8 cellular contexts compared by ENCODE assay signal in genomic region chr21:41953249-41953830, GRCh38. TPM values are rescaled to one million over a fixed set of nuclear protein-coding genes. Genes with fewer than 3 reads are reported as not detected.
DNase-seq lines count a peak whose midpoint lies in the region; ATAC-seq and TF ChIP-seq lines count a peak whose summit lies in the region.

No MANE protein-coding gene starts in this region.

- peaks cover 17% of the 10 kb centered on the region for H3K4me1 ChIP-seq in OCI-LY7 (ENCODE audit: insufficient read depth, low read length, poor library complexity, severe bottlenecking)

- no peaks in the 10 kb centered on the region for H3K27me3 ChIP-seq in GM06990 (replicated peaks; ENCODE audit: control insufficient read depth, insufficient read depth, low read length)

- no peak overlapping the region for H3K27ac ChIP-seq in OCI-LY7 (ENCODE audit: low read depth, low read length, poor library complexity, severe bottlenecking)

- no peak for DNase-seq in GM06990 (ENCODE audit: extremely low read depth, insufficient read length)
- DNase-seq in HFF-Myc (ENCODE audit: extremely low read depth, low read depth): no peak
- peak; percentile 27 for DNase-seq in activated naive CD8-positive, alpha-beta T cell treated with anti-CD3 and anti-CD28 coated beads for 36 hours
- DNase-seq in stimulated activated effector memory CD8-positive, alpha-beta T cell treated with anti-CD3 and anti-CD28 coated beads, Interleukin-12 subunit alpha, Interleukin-12 subunit beta, amount 100 ng/mL, for 72 hours (ENCODE audit: low spot score in 2 of 2): no peak
- no peak for DNase-seq in OCI-LY7 (ENCODE audit: low spot score)
- DNase-seq in NCI-H524 treated with DMSO at 0.1 percent for 48 hours (lab: John Stamatoyannopoulos, UW): no peak

- H3K4me3 Mint-ChIP-seq in activated naive CD8-positive, alpha-beta T cell treated with anti-CD3 and anti-CD28 coated beads for 36 hours: peak overlapping the region; percentile 69
- peak overlapping the region; percentile 42 for H3K4me3 Mint-ChIP-seq in stimulated activated effector memory CD8-positive, alpha-beta T cell treated with anti-CD3 and anti-CD28 coated beads, Interleukin-12 subunit alpha, Interleukin-12 subunit beta, amount 100 ng/mL, for 72 hours

- H3K36me3 ChIP-seq in GM06990 (ENCODE audit: control insufficient read depth, insufficient read depth, low read length) (no peaks in the 10 kb centered on the region), OCI-LY7 (ENCODE audit: insufficient read depth, low read length) (no peaks in the 10 kb centered on the region)

- no peaks in the 10 kb centered on the region for H3K9me2 ChIP-seq in OCI-LY7 (ENCODE audit: insufficient read depth, low read length)

- no peak overlapping the region for H2AFZ ChIP-seq in OCI-LY7 (ENCODE audit: low read length)

- BruUV-seq in OCI-LY7 (replicated peaks; lab: Mats Ljungman, UMichigan): no TSS peak

- CTCF ChIA-PET in OCI-LY7 (lab: Charles Lee; ENCODE audit: unreplicated experiment): no interaction called here

- peak overlapping the region; percentile 77 for H3K4me3 ChIP-seq in GM06990 (replicated peaks; ENCODE audit: low read depth, low read length)
- H3K4me3 ChIP-seq in HFF-Myc (replicated peaks; ENCODE audit: low read depth, low read length): peak overlapping the region; percentile 77
- peak overlapping the region; percentile 59 for H3K4me3 ChIP-seq in iPS-18c (ENCODE audit: insufficient read depth, low read depth, low read length)
- H3K4me3 ChIP-seq in OCI-LY7 (ENCODE audit: low read depth, low read length, poor library complexity, severe bottlenecking): no peak overlapping the region

- H3K4me1 Mint-ChIP-seq in activated naive CD8-positive, alpha-beta T cell treated with anti-CD3 and anti-CD28 coated beads for 36 hours: peaks cover 6% of the 10 kb centered on the region
- H3K4me1 Mint-ChIP-seq in stimulated activated effector memory CD8-positive, alpha-beta T cell treated with anti-CD3 and anti-CD28 coated beads, Interleukin-12 subunit alpha, Interleukin-12 subunit beta, amount 100 ng/mL, for 72 hours: peaks cover 9% of the 10 kb centered on the region

- no peaks in the 10 kb centered on the region for H4K20me1 ChIP-seq in OCI-LY7 (ENCODE audit: insufficient read depth, low read length)

- H3K9me3 ChIP-seq in iPS-18c (ENCODE audit: control insufficient read depth, insufficient read depth, low read length) (no peaks in the 10 kb centered on the region), OCI-LY7 (ENCODE audit: low read length) (no peaks in the 10 kb centered on the region)

- POLR2A ChIA-PET in OCI-LY7 (lab: Charles Lee): no interaction called here

- H3K36me3 Mint-ChIP-seq in activated naive CD8-positive, alpha-beta T cell treated with anti-CD3 and anti-CD28 coated beads for 36 hours: peaks cover 4% of the 10 kb centered on the region
- peaks cover 4% of the 10 kb centered on the region for H3K36me3 Mint-ChIP-seq in stimulated activated effector memory CD8-positive, alpha-beta T cell treated with anti-CD3 and anti-CD28 coated beads, Interleukin-12 subunit alpha, Interleukin-12 subunit beta, amount 100 ng/mL, for 72 hours

- ATAC-seq in stimulated activated effector memory CD8-positive, alpha-beta T cell treated with anti-CD3 and anti-CD28 coated beads, Interleukin-12 subunit alpha, Interleukin-12 subunit beta, amount 100 ng/mL, for 72 hours: peak; percentile 9
- no peak for ATAC-seq in GM21576 (IDR thresholded peaks at IDR 0.05; ENCODE audit: unreplicated experiment)

- H3K4me2 ChIP-seq in OCI-LY7 (ENCODE audit: low read length): no peak overlapping the region

- H3K9me3 Mint-ChIP-seq in activated naive CD8-positive, alpha-beta T cell treated with anti-CD3 and anti-CD28 coated beads for 36 hours: no peaks in the 10 kb centered on the region
- no peaks in the 10 kb centered on the region for H3K9me3 Mint-ChIP-seq in stimulated activated effector memory CD8-positive, alpha-beta T cell treated with anti-CD3 and anti-CD28 coated beads, Interleukin-12 subunit alpha, Interleukin-12 subunit beta, amount 100 ng/mL, for 72 hours

- no peak for TF ChIP-seq CTCF in GM06990 (IDR thresholded peaks at IDR 0.05; ENCODE audit: insufficient read depth, low read length, poor library complexity, severe bottlenecking)
- TF ChIP-seq CTCF in HFF-Myc (IDR thresholded peaks at IDR 0.05; ENCODE audit: low read depth, low read length, missing control alignments): no peak
- TF ChIP-seq CTCF in OCI-LY7 (conservative IDR thresholded peaks at IDR 0.05; ENCODE audit: low read length): no peak

- H3K79me2 ChIP-seq in OCI-LY7 (ENCODE audit: insufficient read depth, low read depth, low read length): no peaks in the 10 kb centered on the region

- peaks cover 4% of the 10 kb centered on the region for H3K27me3 Mint-ChIP-seq in activated naive CD8-positive, alpha-beta T cell treated with anti-CD3 and anti-CD28 coated beads for 36 hours

- H3K27ac Mint-ChIP-seq in activated naive CD8-positive, alpha-beta T cell treated with anti-CD3 and anti-CD28 coated beads for 36 hours: no peak overlapping the region
- H3K27ac Mint-ChIP-seq in stimulated activated effector memory CD8-positive, alpha-beta T cell treated with anti-CD3 and anti-CD28 coated beads, Interleukin-12 subunit alpha, Interleukin-12 subunit beta, amount 100 ng/mL, for 72 hours: no peak overlapping the region

- intact Hi-C loops in OCI-LY7 (cut with micrococcal nuclease; ENCODE audit: unreplicated experiment): no loop called here

RNA-seq across cellular contexts. Expression of gene C2CD2, which starts 0.5 kb away (rescaled TPM):
- 1 to 10 TPM; 6.3 to 7.6 TPM for total RNA-seq in activated naive CD8-positive, alpha-beta T cell treated with anti-CD3 and anti-CD28 coated beads for 36 hours
- 3.4 and 4.5 TPM in 2 replicates for total RNA-seq in OCI-LY7 (2014; rRNA removed; shearing (Covaris generic))
- total RNA-seq in OCI-LY7 (2022): 5.9 and 8.9 TPM in 2 replicates

RNA-seq across cellular contexts. Expression of gene ZBTB21, which starts 56.8 kb away (rescaled TPM):
- 10 to 100 TPM; 29.6 to 29.7 TPM for total RNA-seq in activated naive CD8-positive, alpha-beta T cell treated with anti-CD3 and anti-CD28 coated beads for 36 hours
- 10.0 and 12.4 TPM in 2 replicates for total RNA-seq in OCI-LY7 (2014; rRNA removed; shearing (Covaris generic))
- 19.6 and 22.6 TPM in 2 replicates for total RNA-seq in OCI-LY7 (2022)
